16 cellular contexts compared by ENCODE assay signal in the genomic region with DNA sequence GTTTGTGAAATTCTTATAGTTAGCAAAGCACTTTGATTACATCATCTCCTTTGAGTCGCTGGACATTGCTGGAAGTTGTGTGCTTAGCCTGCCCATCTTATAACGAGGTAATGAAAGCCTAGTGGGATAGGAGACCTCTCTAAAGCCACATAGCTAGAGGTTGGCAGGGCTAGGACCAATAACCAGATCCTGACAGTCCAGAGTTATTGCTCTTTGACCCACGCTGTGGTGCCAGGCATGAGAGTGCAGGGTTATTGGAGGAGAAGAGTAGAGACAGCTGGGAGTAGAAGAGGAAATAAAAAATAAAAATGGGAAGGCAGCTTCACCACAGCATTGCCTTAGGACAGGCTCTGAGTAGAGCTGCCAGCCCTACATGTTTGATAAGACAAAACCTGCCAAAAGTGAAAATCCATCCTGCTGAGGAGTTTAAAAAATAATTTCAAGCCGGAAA.
A peak's percentile ranks its signal among the peaks of the same experiment; 100 is the strongest.
DNase-seq lines count a peak whose midpoint lies in the region; ATAC-seq and TF ChIP-seq lines count a peak whose summit lies in the region.
"Had no signal": no experiment of that assay in that cellular context is flagged by ENCODE, and none has a peak within 500 bp of the region (broad histone marks: within the 10 kb centered on the region; RNA-seq: fewer than 3 reads in every experiment).

No MANE protein-coding gene starts in this region.

- peaks cover 0 to 3% (median 3%) of the 10 kb centered on the region in 3 donors for H3K27me3 Mint-ChIP-seq in CD14-positive monocyte (ENCODE audit: low read depth in 3 of 3)

- H3K4me1 Mint-ChIP-seq in CD14-positive monocyte = peaks cover 57% of the 10 kb centered on the region
- H3K4me1 Mint-ChIP-seq: activated naive CD8-positive, alpha-beta T cell treated with anti-CD3 and anti-CD28 coated beads for 36 hours had no signal

- H3K4me3 Mint-ChIP-seq in CD14-positive monocyte = peak overlapping the region; percentile 58 to 88
- H3K4me3 Mint-ChIP-seq: activated naive CD8-positive, alpha-beta T cell treated with anti-CD3 and anti-CD28 coated beads for 36 hours; activated T-cell treated with anti-CD3 and anti-CD28 coated beads, Interleukin-2, amount 50 U/mL, for 24 hours; neural progenitor cell; T-helper 2 cell treated with Interferon-gamma antibody and Interleukin-4, amounts not matched to agents 5 μg/mL and 100 μg/mL, for 36 hours had no signal

- DNase-seq in CD14-positive monocyte (ENCODE audit: low spot score) (no peak), NOMO-1 treated with DMSO at 0.1 percent for 48 hours (lab: John Stamatoyannopoulos, UW; ENCODE audit: unreplicated experiment) (peak; percentile 84), fibroblast of pulmonary artery (ENCODE audit: low read depth) (peak; percentile 57), omental fat pad (ENCODE audit: low spot score) (no peak), NCI-H187 treated with DMSO at 0.1 percent for 48 hours (lab: John Stamatoyannopoulos, UW) (no peak)
- no peak for DNase-seq in activated CD8-positive, alpha-beta memory T cell treated with anti-CD3 and anti-CD28 coated beads, Interleukin-2, amount 50 U/mL, for 4 hours
- DNase-seq: activated CD4-positive, alpha-beta T cell treated with anti-CD3 and anti-CD28 coated beads for 4 hours; activated naive CD8-positive, alpha-beta T cell treated with anti-CD3 and anti-CD28 coated beads for 36 hours; activated T-cell treated with anti-CD3 and anti-CD28 coated beads, Interleukin-2, amount 50 U/mL, for 24 hours; hypothalamus; NCI-H1417; stimulated activated naive CD4-positive, alpha-beta T cell treated with Interleukin-2 at 50 U/mL for 16 hours had no signal

- ATAC-seq in omental fat pad (ENCODE audit: low FRiP score) (peak; percentile 55), GM21576 (IDR thresholded peaks at IDR 0.05; ENCODE audit: unreplicated experiment) (no peak), HG03159 (IDR thresholded peaks at IDR 0.05; ENCODE audit: unreplicated experiment) (no peak)

- intact Hi-C loops in CD14-positive monocyte (cut with micrococcal nuclease) = no loop called here

- no peaks in the 10 kb centered on the region for H3K36me3 Mint-ChIP-seq in CD14-positive monocyte
- H3K36me3 Mint-ChIP-seq: activated naive CD8-positive, alpha-beta T cell treated with anti-CD3 and anti-CD28 coated beads for 36 hours; neural progenitor cell had no signal

- peak overlapping the region; percentile 92 to 99 (median 97) for H3K27ac Mint-ChIP-seq in CD14-positive monocyte
- H3K27ac Mint-ChIP-seq: activated naive CD8-positive, alpha-beta T cell treated with anti-CD3 and anti-CD28 coated beads for 36 hours; activated T-cell treated with anti-CD3 and anti-CD28 coated beads, Interleukin-2, amount 50 U/mL, for 24 hours; T-helper 2 cell treated with Interferon-gamma antibody and Interleukin-4, amounts not matched to agents 5 μg/mL and 100 μg/mL, for 36 hours had no signal

- H3K9me3 Mint-ChIP-seq in CD14-positive monocyte = peaks cover 0 to 5% (median 0%) of the 10 kb centered on the region in 7 donors
- H3K9me3 Mint-ChIP-seq: activated naive CD8-positive, alpha-beta T cell treated with anti-CD3 and anti-CD28 coated beads for 36 hours; activated T-cell treated with anti-CD3 and anti-CD28 coated beads, Interleukin-2, amount 50 U/mL, for 24 hours; neural progenitor cell; T-helper 2 cell treated with Interferon-gamma antibody and Interleukin-4, amounts not matched to agents 5 μg/mL and 100 μg/mL, for 36 hours had no signal

- no peak overlapping the region for H3K4me3 ChIP-seq in fibroblast of pulmonary artery (replicated peaks; ENCODE audit: low read depth, low read length)
- H3K4me3 ChIP-seq: neural progenitor cell had no signal

- TF ChIP-seq CTCF in CD14-positive monocyte (IDR thresholded peaks at IDR 0.05) (no peak), fibroblast of pulmonary artery (IDR thresholded peaks at IDR 0.05; ENCODE audit: low read length, missing control alignments) (no peak), omental fat pad (IDR thresholded peaks at IDR 0.05) (no peak)

Comparison
In these comparisons a context has a peak if more than half of its experiments do, and no peak if none do; other contexts are left out.
1. DNase-seq: peak in NOMO-1 treated with DMSO at 0.1 percent for 48 hours (single experiment) and fibroblast of pulmonary artery (single experiment); none in CD14-positive monocyte (single experiment), omental fat pad (single experiment), NCI-H187 treated with DMSO at 0.1 percent for 48 hours (single experiment) and activated CD8-positive, alpha-beta memory T cell treated with anti-CD3 and anti-CD28 coated beads, Interleukin-2, amount 50 U/mL, for 4 hours (single experiment).